Comparison of ENCODE assay signal across 10 cellular contexts in genomic region chr19:51439021-51439465, GRCh38. TPM values are rescaled to one million over a fixed set of nuclear protein-coding genes. Genes with fewer than 3 reads are reported as not detected.
DNase-seq lines count a peak whose midpoint lies in the region; ATAC-seq and TF ChIP-seq lines count a peak whose summit lies in the region.
"Had no signal": no experiment of that assay in that cellular context is flagged by ENCODE, and none has a peak within 500 bp of the region (broad histone marks: within the 10 kb centered on the region; RNA-seq: fewer than 3 reads in every experiment).

No MANE protein-coding gene starts in this region.

- H3K4me1 ChIP-seq in PC-9 (replicated peaks; ENCODE audit: insufficient read depth) = no peaks in the 10 kb centered on the region
- peaks cover 11 to 48% (median 32%) of the 10 kb centered on the region in 6 donors for H3K4me1 ChIP-seq in spleen

- 56 to 69% (median 64%) methylated on average over 5 of the region's 5 CpGs for WGBS in spleen, 5 donors

- intact Hi-C loops in PC-9 (cut with micrococcal nuclease; ENCODE audit: unreplicated experiment) = loop anchor here (1.0 to 2.0 kb wide), 3 partner anchors 40 to 101 kb away; no protein-coding TSS in a partner anchor
- intact Hi-C loops in spleen (cut with DNase I; ENCODE audit: low total_unique reads) = no loop called here

- H2AFZ ChIP-seq in PC-9 = no peak overlapping the region

- H3K27me3 ChIP-seq in PC-9 (ENCODE audit: insufficient read depth, low read depth) (peaks cover 91% of the 10 kb centered on the region), spleen (replicated peaks in 1 of 7) (peaks cover 0 to 51% (median 5%) of the 10 kb centered on the region in 7 donors)

- CTCF ChIA-PET in PC-9 (lab: Charles Lee) = no interaction called here

- no peaks in the 10 kb centered on the region for H3K9me2 ChIP-seq in PC-9 (ENCODE audit: insufficient read depth)

- no peaks in the 10 kb centered on the region for H3K9me3 ChIP-seq in PC-9 (ENCODE audit: insufficient read depth, low read depth)
- H3K9me3 ChIP-seq in spleen = no peaks in the 10 kb centered on the region

- peak; percentile 24 for DNase-seq in activated gamma-delta T cell treated with Interleukin-2 at 50 U/mL for 16 hours
- DNase-seq in activated gamma-delta T cell (lab: John Stamatoyannopoulos, UW) = no peak
- DNase-seq in PC-9 = no peak
- peak; percentile 57 for DNase-seq in spleen
- DNase-seq in putamen (ENCODE audit: low spot score) = no peak
- DNase-seq: DMS153 had no signal

- no peaks in the 10 kb centered on the region for H3F3A ChIP-seq in PC-9 (ENCODE audit: insufficient read depth, low read depth)

- no peaks in the 10 kb centered on the region for H4K20me1 ChIP-seq in PC-9 (ENCODE audit: insufficient read depth)

- H3K4me2 ChIP-seq in PC-9 = no peak overlapping the region

- H3K79me2 ChIP-seq in PC-9 (ENCODE audit: low read depth) = no peaks in the 10 kb centered on the region

- H3K4me3 ChIP-seq in PC-9 (no peak overlapping the region), spleen (no peak overlapping the region)

- no peak for TF ChIP-seq POLR2A in spleen (IDR thresholded peaks at IDR 0.05)

- ATAC-seq in esophagus mucosa = peak; percentile 58
- no peak for ATAC-seq in GM18907 (IDR thresholded peaks at IDR 0.05; ENCODE audit: unreplicated experiment)
- no peak for ATAC-seq in GM18498 (IDR thresholded peaks at IDR 0.05; ENCODE audit: unreplicated experiment)

- POLR2A ChIA-PET in PC-9 (lab: Charles Lee; ENCODE audit: unreplicated experiment) = no interaction called here

- H3K27ac ChIP-seq in PC-9 = no peak overlapping the region
- H3K27ac ChIP-seq in spleen = no peak overlapping the region
- H3K27ac ChIP-seq: VCaP had no signal

- peak; percentile 36; the same call in 1 of the 2 replicates for TF ChIP-seq CTCF in PC-9 (conservative IDR thresholded peaks at IDR 0.05)
- peak in 10 of 11 experiments; percentile 4 to 45 (median 34) for TF ChIP-seq CTCF in spleen (IDR thresholded peaks at IDR 0.05 in 8 of 11, conservative IDR thresholded peaks at IDR 0.05 in 3 of 11)

- BruUV-seq in PC-9 (replicated peaks; lab: Mats Ljungman, UMichigan) = no TSS peak

- H3K36me3 ChIP-seq in PC-9 (ENCODE audit: low read depth) = no peaks in the 10 kb centered on the region
- no peaks in the 10 kb centered on the region for H3K36me3 ChIP-seq in spleen

RNA-seq across cellular contexts. Expression of gene SIGLEC8, which starts 19.2 kb away (rescaled TPM):
- not detected in 2 replicates for total RNA-seq in PC-9 (2021)
- total RNA-seq in esophagus mucosa = not detected
- total RNA-seq in spleen = 10 to 100 TPM in 4 of 7 donors, 1 to 10 TPM in 3; 2.2 to 39.3 (median 10.1) TPM
- 1 to 10 TPM; 1.1 to 5.1 (median 3.5) TPM for polyA plus RNA-seq in spleen

RNA-seq across cellular contexts. Expression of gene SIGLEC10, which starts 21.6 kb away (rescaled TPM):
- not detected in 2 replicates for total RNA-seq in PC-9 (2021)
- total RNA-seq in esophagus mucosa = 2.0 TPM
- 100 to 1,000 TPM in 4 of 7 donors, 10 to 100 TPM in 3; 68.9 to 155 (median 102) TPM for total RNA-seq in spleen
- polyA plus RNA-seq in spleen = 10 to 100 TPM; 38.0 to 47.3 (median 41.2) TPM

RNA-seq across cellular contexts. Expression of gene CEACAM18, which starts 39.3 kb away (rescaled TPM):
- total RNA-seq in PC-9 (2021) (not detected in 2 replicates), esophagus mucosa (not detected), spleen (not detected)
- polyA plus RNA-seq in spleen = not detected

RNA-seq across cellular contexts. Expression of gene C19orf84, which starts 48.7 kb away (rescaled TPM):
- total RNA-seq in PC-9 (2021) = 0.48 and 0.90 TPM in 2 replicates
- not detected for total RNA-seq in esophagus mucosa
- total RNA-seq in spleen = 1 to 10 TPM in 1 of 7 donors, under 1 TPM in 2, not detected in 4; 0.20 to 2.4 (median 0.28) TPM
- polyA plus RNA-seq in spleen = under 1 TPM; 0.13 to 0.23 (median 0.19) TPM

RNA-seq across cellular contexts. Expression of gene LIM2, which starts 51.3 kb away (rescaled TPM):
- total RNA-seq in PC-9 (2021) (not detected in 2 replicates), esophagus mucosa (not detected), spleen (not detected)
- not detected for polyA plus RNA-seq in spleen

Comparison
In these comparisons a context has a peak if more than half of its experiments do, and no peak if none do; other contexts are left out.
1. DNase-seq: peak in activated gamma-delta T cell treated with Interleukin-2 at 50 U/mL for 16 hours (single experiment) and spleen (single experiment); none in activated gamma-delta T cell (single experiment), PC-9 (0 of 2) and putamen (single experiment).
2. RNA of gene SIGLEC10, which starts 21.6 kb away (total RNA-seq): 68.9 to 155 TPM in spleen; 2.0 TPM in esophagus mucosa (single experiment) and not detected in PC-9; every median in the first group is over 10 times any median in the second.